Comparison of ENCODE assay signal across 7 cellular contexts in the genomic region with DNA sequence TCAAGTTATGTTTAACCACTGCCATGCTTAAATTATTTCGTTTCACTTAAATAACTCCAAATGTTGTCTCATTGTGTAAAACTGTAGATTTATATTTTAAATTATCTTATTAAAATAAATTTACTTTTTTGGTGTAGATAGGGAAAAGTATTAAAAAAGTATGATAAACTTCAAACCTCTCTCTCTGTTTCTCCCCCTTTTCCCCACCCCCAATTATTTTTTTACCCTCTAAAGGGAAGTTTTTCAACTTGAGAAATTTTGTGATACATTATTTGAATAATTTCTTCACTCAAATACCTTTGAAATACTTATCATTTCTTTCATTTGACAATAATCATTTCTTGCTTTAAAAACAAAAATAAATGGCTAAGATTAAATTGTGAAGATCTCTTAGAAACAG.
"Had no signal": no experiment of that assay in that cellular context is flagged by ENCODE, and none has a peak within 500 bp of the region (broad histone marks: within the 10 kb centered on the region; RNA-seq: fewer than 3 reads in every experiment).

No MANE protein-coding gene starts in this region.

- FAIRE-seq: H1, H54, HTR-8/SVneo had no signal

- H2AFZ ChIP-seq: GM23338 had no signal

- H3K4me3 ChIP-seq: GM23338 had no signal

- DNase-seq: H9, HCEC 1CT, KG1 had no signal

- ATAC-seq: GM23338 had no signal

- H3K4me2 ChIP-seq: GM23338 had no signal
